In genomic region chr3:128050597-128050996, GRCh38 we compare ENCODE assay signal across 2 cellular contexts.
TF ChIP-seq lines count a peak whose summit lies in the region.

No MANE protein-coding gene starts in this region.

TF ChIP-seq in liver, 16 proteins besides CTCF, POLR2A, EP300 and RAD21:
- TF ChIP-seq GABPA (IDR thresholded peaks at IDR 0.05 in 1 of 2, conservative IDR thresholded peaks at IDR 0.05 in 1 of 2) (no peak), MAX (IDR thresholded peaks at IDR 0.05) (no peak), SP1 (IDR thresholded peaks at IDR 0.05) (peak; percentile 54), EGR1 (IDR thresholded peaks at IDR 0.05; ENCODE audit: low read depth in 2 of 2) (no peak), HNF4G (IDR thresholded peaks at IDR 0.05) (no peak), REST (IDR thresholded peaks at IDR 0.05) (no peak), FOXA1 (IDR thresholded peaks at IDR 0.05) (no peak), NR2F2 (IDR thresholded peaks at IDR 0.05) (no peak), RXRA (IDR thresholded peaks at IDR 0.05) (peak in 1 of 2 donors; percentile 31), YY1 (IDR thresholded peaks at IDR 0.05) (no peak), ATF3 (IDR thresholded peaks at IDR 0.05) (peak; percentile 25), TAF1 (conservative IDR thresholded peaks at IDR 0.05) (no peak), FOXA2 (IDR thresholded peaks at IDR 0.05) (peak; percentile 20), JUND (IDR thresholded peaks at IDR 0.05) (peak in 1 of 2 donors; percentile 15), ZBTB33 (IDR thresholded peaks at IDR 0.05) (peak; percentile 13), HNF4A (conservative IDR thresholded peaks at IDR 0.05) (peak; percentile 46 to 51)

TF ChIP-seq in HepG2, 621 proteins besides CTCF, POLR2A, EP300 and RAD21:
- TF ChIP-seq ZNF383 (CRISPR knock-in tag; IDR thresholded peaks at IDR 0.05; ENCODE audit: borderline replicate concordance) = no peak
TF ChIP-seq in HepG2: peak in this region for 0.
